16 cellular contexts compared by ENCODE assay signal in genomic region chr3:27675287-27675686, GRCh38.
DNase-seq lines count a peak whose midpoint lies in the region; ATAC-seq and TF ChIP-seq lines count a peak whose summit lies in the region.
"Had no signal": no experiment of that assay in that cellular context is flagged by ENCODE, and none has a peak within 500 bp of the region (broad histone marks: within the 10 kb centered on the region; RNA-seq: fewer than 3 reads in every experiment).

No MANE protein-coding gene starts in this region.

- DNase-seq in Ammon's horn (ENCODE audit: low spot score) (peak; percentile 43), LNCaP clone FGC (ENCODE audit: low read depth) (peak; percentile 10), amniotic epithelial cell (ENCODE audit: low read depth) (peak; percentile 59), fibroblast of the conjunctiva (ENCODE audit: low read depth) (peak; percentile 83), HPDE6-E6E7 (ENCODE audit: extremely low spot score) (no peak), midbrain (lab: John Stamatoyannopoulos, UW) (no peak)
- DNase-seq in stimulated activated CD4-positive, alpha-beta T cell treated with anti-CD3 and anti-CD28 coated beads, Interleukin-4, amount 100 ng/mL, for 4 hours = no peak
- DNase-seq: activated CD4-positive, alpha-beta T cell treated with anti-CD3 and anti-CD28 coated beads, Interleukin-2, amount 50 U/mL, for 48 hours; activated gamma-delta T cell; gastrocnemius medialis; islet precursor cell; Peyer's patch; right cardiac atrium had no signal

- TF ChIP-seq CTCF in LNCaP clone FGC (IDR thresholded peaks at IDR 0.05; ENCODE audit: control insufficient read depth, extremely low read depth, insufficient read depth) = no peak

- no peak overlapping the region for H3K4me3 ChIP-seq in LNCaP clone FGC (ENCODE audit: low read depth, low read length)
- H3K4me3 ChIP-seq: BLaER1 treated with 17β-estradiol and CSF1 and Interleukin-3, amounts not matched to agents 10 nM and 100 nM; gastrocnemius medialis; Peyer's patch had no signal

- no peak for ATAC-seq in HG03095 (IDR thresholded peaks at IDR 0.05; ENCODE audit: unreplicated experiment)
- ATAC-seq: HepG2 had no signal

Comparison
In these comparisons a context has a peak if more than half of its experiments do, and no peak if none do; other contexts are left out.
1. DNase-seq: peak in Ammon's horn (single experiment), LNCaP clone FGC (single experiment), amniotic epithelial cell (single experiment) and fibroblast of the conjunctiva (single experiment); none in HPDE6-E6E7 (single experiment), midbrain (single experiment) and stimulated activated CD4-positive, alpha-beta T cell treated with anti-CD3 and anti-CD28 coated beads, Interleukin-4, amount 100 ng/mL, for 4 hours (0 of 2).